ENCODE assay signal across 8 cellular contexts in the genomic region with DNA sequence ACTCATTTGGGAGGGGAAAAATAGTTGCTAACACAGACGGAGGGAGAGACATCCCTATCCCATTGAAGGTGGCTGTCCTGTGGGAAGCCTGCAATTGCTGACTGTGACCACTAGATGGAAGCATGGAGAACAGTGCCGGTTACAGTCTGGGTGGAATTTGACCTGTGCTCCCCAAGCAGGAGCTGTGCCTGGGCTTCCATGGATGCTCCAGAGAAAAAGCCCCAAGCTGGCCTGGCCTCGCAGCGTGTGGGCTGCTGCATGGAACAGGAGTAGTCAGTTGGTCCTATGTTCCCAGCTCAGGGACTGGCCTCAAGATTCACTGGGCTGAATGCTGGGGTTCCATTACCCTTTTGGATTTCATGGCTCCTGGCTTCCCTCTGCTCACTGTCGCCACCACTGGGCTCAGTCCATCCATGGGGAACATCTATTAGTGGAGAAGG.
A peak's percentile ranks its signal among the peaks of the same experiment; 100 is the strongest.
DNase-seq lines count a peak whose midpoint lies in the region; ATAC-seq and TF ChIP-seq lines count a peak whose summit lies in the region.

No MANE protein-coding gene starts in this region.

- no peak overlapping the region for H3K4me3 ChIP-seq in OCI-LY7 (ENCODE audit: low read depth, low read length, poor library complexity, severe bottlenecking)
- H3K4me3 ChIP-seq in sigmoid colon: no peak overlapping the region

- no peak for TF ChIP-seq EP300 in sigmoid colon (IDR thresholded peaks at IDR 0.05)

- intact Hi-C loops in OCI-LY7 (cut with micrococcal nuclease; ENCODE audit: unreplicated experiment): loop anchor here (10.0 kb wide), 1 partner anchor 800 kb away; no protein-coding TSS in a partner anchor
- intact Hi-C loops in left cardiac atrium (cut with DNase I): loop anchor here in 1 of 2 donors (10.0 kb wide), 1 partner anchor 800 kb away; no protein-coding TSS in a partner anchor
- intact Hi-C loops in sigmoid colon (cut with DNase I): no loop called here

- H3K4me2 ChIP-seq in OCI-LY7 (ENCODE audit: low read length): no peak overlapping the region

- H3K4me1 ChIP-seq in OCI-LY7 (ENCODE audit: insufficient read depth, low read length, poor library complexity, severe bottlenecking): no peaks in the 10 kb centered on the region
- H3K4me1 ChIP-seq in sigmoid colon: no peaks in the 10 kb centered on the region

- no peak overlapping the region for H3K27ac Mint-ChIP-seq in activated naive CD4-positive, alpha-beta T cell treated with anti-CD3 and anti-CD28 coated beads, Interleukin-2, amount 10 ng/mL, durations not matched to agents 7 days and 5 days

- CTCF ChIA-PET in OCI-LY7 (lab: Charles Lee; ENCODE audit: unreplicated experiment): no interaction called here
- CTCF ChIA-PET in activated naive CD4-positive, alpha-beta T cell treated with anti-CD3 and anti-CD28 coated beads, Interleukin-2, amount 10 ng/mL, durations not matched to agents 7 days and 5 days (lab: Charles Lee): interaction anchor here (0.8 to 1.2 kb wide), 6 partner anchors 10 to 38 kb away, joined by 3 to 4 read pairs (median 3); no protein-coding TSS in a partner anchor

- H3K9me3 ChIP-seq in OCI-LY7 (ENCODE audit: low read length): no peaks in the 10 kb centered on the region
- peaks cover 0 to 2% (median 1%) of the 10 kb centered on the region in 4 donors for H3K9me3 ChIP-seq in sigmoid colon

- H4K20me1 ChIP-seq in OCI-LY7 (ENCODE audit: insufficient read depth, low read length): no peaks in the 10 kb centered on the region

- no peak overlapping the region for H2AFZ ChIP-seq in OCI-LY7 (ENCODE audit: low read length)

- no TSS peak for BruUV-seq in OCI-LY7 (replicated peaks; lab: Mats Ljungman, UMichigan)

- no peaks in the 10 kb centered on the region for H3K4me1 Mint-ChIP-seq in activated naive CD4-positive, alpha-beta T cell treated with anti-CD3 and anti-CD28 coated beads, Interleukin-2, amount 10 ng/mL, durations not matched to agents 7 days and 5 days

- H3K27me3 Mint-ChIP-seq in activated naive CD4-positive, alpha-beta T cell treated with anti-CD3 and anti-CD28 coated beads, Interleukin-2, amount 10 ng/mL, durations not matched to agents 7 days and 5 days: peaks cover 7% of the 10 kb centered on the region

- TF ChIP-seq CTCF in OCI-LY7 (conservative IDR thresholded peaks at IDR 0.05; ENCODE audit: low read length) (peak; percentile 84), sigmoid colon (IDR thresholded peaks at IDR 0.05) (peak in 3 of 4 experiments; percentile 61 to 81 (median 73))

- POLR2A ChIA-PET in OCI-LY7 (lab: Charles Lee): interaction anchor here (0.5 to 0.6 kb wide), 2 partner anchors 10 to 269 kb away, joined by 3 to 6 read pairs; no protein-coding TSS in a partner anchor

- no peak overlapping the region for H3K4me3 Mint-ChIP-seq in activated naive CD4-positive, alpha-beta T cell treated with anti-CD3 and anti-CD28 coated beads, Interleukin-2, amount 10 ng/mL, durations not matched to agents 7 days and 5 days

- no peaks in the 10 kb centered on the region for H3K27me3 ChIP-seq in sigmoid colon

- no peak overlapping the region for H3K27ac ChIP-seq in OCI-LY7 (ENCODE audit: low read depth, low read length, poor library complexity, severe bottlenecking)
- no peak overlapping the region for H3K27ac ChIP-seq in sigmoid colon

- H3K9me3 Mint-ChIP-seq in activated naive CD4-positive, alpha-beta T cell treated with anti-CD3 and anti-CD28 coated beads, Interleukin-2, amount 10 ng/mL, durations not matched to agents 7 days and 5 days: no peaks in the 10 kb centered on the region

- no peaks in the 10 kb centered on the region for H3K36me3 Mint-ChIP-seq in activated naive CD4-positive, alpha-beta T cell treated with anti-CD3 and anti-CD28 coated beads, Interleukin-2, amount 10 ng/mL, durations not matched to agents 7 days and 5 days

- peak; percentile 30 for DNase-seq in DMS153 (lab: John Stamatoyannopoulos, UW)
- DNase-seq in OCI-LY7 (ENCODE audit: low spot score): peak; percentile 51
- DNase-seq in activated naive CD4-positive, alpha-beta T cell treated with anti-CD3 and anti-CD28 coated beads, Interleukin-2, amount 10 ng/mL, durations not matched to agents 7 days and 5 days: peak; percentile 37
- peak; percentile 33 for DNase-seq in left cardiac atrium
- no peak for DNase-seq in sigmoid colon

- H3K79me2 ChIP-seq in OCI-LY7 (ENCODE audit: insufficient read depth, low read depth, low read length): no peaks in the 10 kb centered on the region

- no peaks in the 10 kb centered on the region for H3K9me2 ChIP-seq in OCI-LY7 (ENCODE audit: insufficient read depth, low read length)

- no peak for TF ChIP-seq POLR2A in sigmoid colon (IDR thresholded peaks at IDR 0.05)

- ATAC-seq in HG02642 (IDR thresholded peaks at IDR 0.05; ENCODE audit: poor library complexity, unreplicated experiment) (peak; percentile 48), left cardiac atrium (peak in 1 of 2 donors; percentile 55), HG03045 (IDR thresholded peaks at IDR 0.05; ENCODE audit: unreplicated experiment) (no peak), GM21390 (IDR thresholded peaks at IDR 0.05; ENCODE audit: unreplicated experiment) (no peak)

- H3K36me3 ChIP-seq in OCI-LY7 (ENCODE audit: insufficient read depth, low read length): no peaks in the 10 kb centered on the region
- no peaks in the 10 kb centered on the region for H3K36me3 ChIP-seq in sigmoid colon

- WGBS in sigmoid colon, 2 donors: 30 to 45% methylated on average over 5 of the region's 5 CpGs
